27 cellular contexts compared by ENCODE assay signal in the genomic region with DNA sequence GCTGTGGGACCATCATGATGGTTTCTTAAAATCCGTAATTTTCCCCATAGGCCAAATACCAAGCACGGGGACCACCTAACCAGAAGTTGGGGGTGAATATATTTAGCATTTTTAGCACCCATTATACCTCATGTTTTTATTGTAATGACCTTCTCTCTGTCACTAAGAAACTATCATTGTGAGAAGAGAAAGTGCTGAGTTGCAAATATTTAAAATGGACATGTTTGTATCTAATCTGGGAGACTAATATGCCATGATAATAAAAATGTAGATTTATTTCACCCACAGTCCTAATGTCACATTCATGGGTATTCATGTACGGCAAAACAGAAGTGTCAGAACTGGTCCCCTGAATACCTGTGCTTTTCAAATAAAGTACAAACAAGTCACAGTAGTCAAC.
"Had no signal": no experiment of that assay in that cellular context is flagged by ENCODE, and none has a peak within 500 bp of the region (broad histone marks: within the 10 kb centered on the region; RNA-seq: fewer than 3 reads in every experiment).

No MANE protein-coding gene starts in this region.

- H3K4me1 ChIP-seq: left lung, lower lobe of right lung, thyroid gland, transverse colon, upper lobe of left lung had no signal

- DNase-seq: hypothalamus; immature natural killer cell; kidney; left colon; left lung; lower lobe of right lung; mammary epithelial cell; mesenchymal stem cell; naive B cell; natural killer cell; stimulated activated CD4-positive, alpha-beta T cell treated with anti-CD3 and anti-CD28 coated beads, Interleukin-12 subunit alpha, Interleukin-12 subunit beta, amount 100 ng/mL, for 4 hours; stimulated activated CD4-positive, alpha-beta T cell treated with anti-CD3 and anti-CD28 coated beads, Interleukin-15, amount 100 ng/mL, for 24 hours; stimulated activated CD4-positive, alpha-beta T cell treated with anti-CD3 and anti-CD28 coated beads, Interleukin-2, amount 100 ng/mL, for 24 hours; stimulated activated CD4-positive, alpha-beta T cell treated with anti-CD3 and anti-CD28 coated beads, Interleukin-4, amount 100 ng/mL, for 1 hour; stimulated activated naive B cell treated with anti-CD40 and anti-IgM and Interleukin-4, amounts not matched to agents 10 μg/mL and 1 μg/mL and 100 μg/mL, for 72 hours; stimulated activated naive CD8-positive, alpha-beta T cell treated with anti-CD3 and anti-CD28 coated beads, Interleukin-15, Interleukin-2, amounts not matched to agents 100 U/mL and 50 U/mL, for 24 hours; stomach; thyroid gland; transverse colon; upper lobe of left lung had no signal

- H3K9me3 ChIP-seq: left lung, lower lobe of right lung, ovary, right atrium auricular region, testis, thyroid gland, transverse colon, upper lobe of left lung, vagina had no signal

- H3K4me3 ChIP-seq: left lung, lower lobe of right lung, ovary, right atrium auricular region, skin epidermis, stomach, testis, thyroid gland, transverse colon, upper lobe of left lung, vagina had no signal

- ATAC-seq: left colon; left lung; lower lobe of right lung; natural killer cell; sciatic nerve; stimulated activated naive B cell treated with anti-CD40 and anti-IgM and Interleukin-4, amounts not matched to agents 10 μg/mL and 1 μg/mL and 100 μg/mL, for 72 hours; stimulated activated naive CD8-positive, alpha-beta T cell treated with anti-CD3 and anti-CD28 coated beads, Interleukin-15, Interleukin-2, amounts not matched to agents 100 U/mL and 50 U/mL, for 24 hours had no signal

- H3K27ac ChIP-seq: left lung, lower lobe of right lung, skin epidermis, stomach, testis, thyroid gland, transverse colon, upper lobe of left lung, vagina had no signal

- FAIRE-seq: islet of Langerhans, kidney had no signal

- H3K27me3 ChIP-seq: left lung, ovary, right atrium auricular region, stomach, testis, thyroid gland, transverse colon, upper lobe of left lung, vagina had no signal

- H3K36me3 ChIP-seq: left lung, lower lobe of right lung, ovary, right atrium auricular region, stomach, thyroid gland, transverse colon, upper lobe of left lung, vagina had no signal
